13 cellular contexts compared by ENCODE assay signal in genomic region chr4:11566440-11567022, GRCh38.
DNase-seq lines count a peak whose midpoint lies in the region; ATAC-seq, FAIRE-seq and TF ChIP-seq lines count a peak whose summit lies in the region.
"Had no signal": no experiment of that assay in that cellular context is flagged by ENCODE, and none has a peak within 500 bp of the region (broad histone marks: within the 10 kb centered on the region; RNA-seq: fewer than 3 reads in every experiment).

No MANE protein-coding gene starts in this region.

- H3K4me1 ChIP-seq in colonic mucosa (no peaks in the 10 kb centered on the region), kidney (ENCODE audit: control insufficient read depth in 1 of 2, insufficient read depth in 1 of 2, low read depth in 1 of 2, low read length in 2 of 2) (no peaks in the 10 kb centered on the region), gastrocnemius medialis (no peaks in the 10 kb centered on the region)
- H3K4me1 ChIP-seq: stomach had no signal

- no peaks in the 10 kb centered on the region for H3K9me3 Mint-ChIP-seq in Calu3 (ENCODE audit: low read depth, unreplicated experiment)

- CTCF ChIA-PET in Calu3 (lab: Charles Lee) = no interaction called here

- intact Hi-C loops in colonic mucosa (cut with DNase I) = loop anchor here (10.0 kb wide), 1 partner anchor 48 kb away; no protein-coding TSS in a partner anchor
- intact Hi-C loops in kidney (cut with DNase I) = no loop called here
- intact Hi-C loops in Calu3 (cut with micrococcal nuclease; ENCODE audit: unreplicated experiment) = loop anchor here (1.0 kb wide), 1 partner anchor 18 kb away; no protein-coding TSS in a partner anchor
- intact Hi-C loops in gastrocnemius medialis (cut with DNase I; ENCODE audit: low total_unique reads) = no loop called here

- no TSS peak for BruUV-seq in Calu3 (replicated peaks; lab: Mats Ljungman, UMichigan)

- ATAC-seq in GM18861 (IDR thresholded peaks at IDR 0.05; ENCODE audit: unreplicated experiment) = peak; percentile 90
- ATAC-seq in GM21528 (IDR thresholded peaks at IDR 0.05; ENCODE audit: low FRiP score, unreplicated experiment) = peak; percentile 88
- ATAC-seq in HG03139 (IDR thresholded peaks at IDR 0.05; ENCODE audit: unreplicated experiment) = peak; percentile 63
- ATAC-seq in GM18505 (IDR thresholded peaks at IDR 0.05; ENCODE audit: unreplicated experiment) = no peak
- no peak for ATAC-seq in gastrocnemius medialis

- no peak overlapping the region for H3K4me3 Mint-ChIP-seq in Calu3 (ENCODE audit: low read depth, unreplicated experiment)

- H3K4me1 Mint-ChIP-seq in Calu3 (ENCODE audit: low read depth, unreplicated experiment) = peaks cover 16% of the 10 kb centered on the region

- TF ChIP-seq POLR2A in GM18505 (IDR thresholded peaks at IDR 0.05; ENCODE audit: borderline replicate concordance, extremely low read depth, insufficient read depth, insufficient read length) = no peak
- TF ChIP-seq POLR2A in gastrocnemius medialis (IDR thresholded peaks at IDR 0.05) = no peak

- in situ Hi-C loops in gastrocnemius medialis (cut with MboI; ENCODE audit: low sequenced_read_pairs in 4 of 4) = no loop called here

- no peaks in the 10 kb centered on the region for H3K36me3 Mint-ChIP-seq in Calu3 (ENCODE audit: insufficient read depth, unreplicated experiment)

- H3K4me3 ChIP-seq in colonic mucosa (no peak overlapping the region), kidney (ENCODE audit: low read length in 2 of 2) (no peak overlapping the region), gastrocnemius medialis (no peak overlapping the region)
- H3K4me3 ChIP-seq: BLaER1 treated with 17β-estradiol and CSF1 and Interleukin-3, amounts not matched to agents 10 nM and 100 nM; stomach had no signal

- no peak for TF ChIP-seq CTCF in colonic mucosa (IDR thresholded peaks at IDR 0.05)
- no peak for TF ChIP-seq CTCF in kidney (IDR thresholded peaks at IDR 0.05; ENCODE audit: borderline replicate concordance, extremely low read depth, insufficient read depth)
- no peak for TF ChIP-seq CTCF in Calu3 (IDR thresholded peaks at IDR 0.05; ENCODE audit: unreplicated experiment)
- TF ChIP-seq CTCF in gastrocnemius medialis (IDR thresholded peaks at IDR 0.05 in 4 of 5, conservative IDR thresholded peaks at IDR 0.05 in 1 of 5) = no peak

- H3K9me3 ChIP-seq in colonic mucosa (no peaks in the 10 kb centered on the region), kidney (ENCODE audit: control insufficient read depth in 1 of 2, low read length in 2 of 2) (no peaks in the 10 kb centered on the region), gastrocnemius medialis (no peaks in the 10 kb centered on the region)
- H3K9me3 ChIP-seq: stomach had no signal

- H3K27ac ChIP-seq in colonic mucosa = peak overlapping the region; percentile 37
- H3K27ac ChIP-seq in kidney (ENCODE audit: low read depth in 2 of 2, low read length in 2 of 2) = no peak overlapping the region
- no peak overlapping the region for H3K27ac ChIP-seq in gastrocnemius medialis
- H3K27ac ChIP-seq: stomach, VCaP had no signal

- no peak for DNase-seq in colonic mucosa
- no peak for DNase-seq in kidney
- no peak for DNase-seq in Calu3
- DNase-seq in gastrocnemius medialis = no peak
- DNase-seq: GOT3, nucleus accumbens, stomach had no signal

- FAIRE-seq in kidney (lab: Jason Lieb, UNC) = no peak

- H3K9ac ChIP-seq in colonic mucosa (ENCODE audit: low read depth in 2 of 2, low read length in 2 of 2) = no peak overlapping the region
- no peak overlapping the region for H3K9ac ChIP-seq in kidney (ENCODE audit: low read length in 2 of 2)
- H3K9ac ChIP-seq: BLaER1 treated with 17β-estradiol and CSF1 and Interleukin-3, amounts not matched to agents 10 nM and 100 nM had no signal

- H3K27me3 Mint-ChIP-seq in Calu3 (ENCODE audit: unreplicated experiment) = no peaks in the 10 kb centered on the region

- H3K36me3 ChIP-seq in colonic mucosa (no peaks in the 10 kb centered on the region), kidney (ENCODE audit: control insufficient read depth in 1 of 2, insufficient read depth in 2 of 2, low read length in 2 of 2) (no peaks in the 10 kb centered on the region), gastrocnemius medialis (no peaks in the 10 kb centered on the region)
- H3K36me3 ChIP-seq: BLaER1 treated with 17β-estradiol and CSF1 and Interleukin-3, amounts not matched to agents 10 nM and 100 nM; stomach had no signal

- H3K27me3 ChIP-seq in colonic mucosa (no peaks in the 10 kb centered on the region), gastrocnemius medialis (no peaks in the 10 kb centered on the region)
- H3K27me3 ChIP-seq: BLaER1 treated with 17β-estradiol and CSF1 and Interleukin-3, amounts not matched to agents 10 nM and 100 nM; stomach had no signal

- no peak overlapping the region for H3K27ac Mint-ChIP-seq in Calu3 (ENCODE audit: unreplicated experiment)

Comparison
In these comparisons a context has a peak if more than half of its experiments do, and no peak if none do; other contexts are left out.
1. ATAC-seq: peak in GM18861 (single experiment), GM21528 (single experiment) and HG03139 (single experiment); none in GM18505 (single experiment) and gastrocnemius medialis (0 of 2).
2. intact Hi-C loops: an anchor here in colonic mucosa (10.0 kb wide) and Calu3 (1.0 kb wide); none called in kidney and gastrocnemius medialis.